In genomic region chr6:108366236-108366635, GRCh38 we compare ENCODE assay signal across 21 cellular contexts.
DNase-seq lines count a peak whose midpoint lies in the region; ATAC-seq, FAIRE-seq and TF ChIP-seq lines count a peak whose summit lies in the region.
"Had no signal": no experiment of that assay in that cellular context is flagged by ENCODE, and none has a peak within 500 bp of the region (broad histone marks: within the 10 kb centered on the region; RNA-seq: fewer than 3 reads in every experiment).

No MANE protein-coding gene starts in this region.

- no peak overlapping the region for H2BK120ac ChIP-seq in trophoblast cell (ENCODE audit: insufficient read depth, low read length, poor library complexity)

- no peak overlapping the region for H4K12ac ChIP-seq in trophoblast cell (ENCODE audit: low read depth, low read length)

- H2BK5ac ChIP-seq in trophoblast cell (ENCODE audit: low read depth, low read length, poor library complexity), result no peak overlapping the region

- peak; percentile 26 for DNase-seq in NCI-H748 (lab: John Stamatoyannopoulos, UW; ENCODE audit: unreplicated experiment)
- DNase-seq in NCI-H748 treated with DMSO at 0.1 percent for 48 hours (lab: John Stamatoyannopoulos, UW), result no peak
- DNase-seq in A549 (ENCODE audit: low read depth in 1 of 2, low spot score in 1 of 2), result no peak
- no peak for DNase-seq in SK-N-MC (ENCODE audit: low read depth, low spot score)
- no peak for DNase-seq in psoas muscle
- DNase-seq in trophoblast cell, result no peak
- no peak for DNase-seq in DMS 273 treated with DMSO at 0.1 percent for 48 hours (lab: John Stamatoyannopoulos, UW)
- no peak for DNase-seq in Peyer's patch
- DNase-seq: 8988T; C1 segment of cervical spinal cord; Calu3; CD4-positive, alpha-beta memory T cell; COR-L47; DMS153; DND-41; GOT3; HFFc6 had no signal

- H3K9me3 ChIP-seq in A549 (no peaks in the 10 kb centered on the region), SK-N-MC (ENCODE audit: low read depth, low read length) (no peaks in the 10 kb centered on the region), psoas muscle (no peaks in the 10 kb centered on the region), trophoblast cell (ENCODE audit: insufficient read depth, low read depth, low read length) (no peaks in the 10 kb centered on the region), Peyer's patch (no peaks in the 10 kb centered on the region)
- H3K9me3 ChIP-seq: HAP-1 had no signal

- WGBS in A549 (ENCODE audit: missing lambda C conversion rate), result 96% methylated on average over 4 of the region's 4 CpGs
- WGBS in psoas muscle, 3 donors, result 94 to 98% (median 94%) methylated on average over 4 of the region's 4 CpGs
- WGBS in trophoblast cell (ENCODE audit: extremely low coverage, insufficient coverage, insufficient read length), result no CpG with 5 or more reads among the region's 4 CpGs

- POLR2A ChIA-PET in A549 (lab: Yijun Ruan, JAX), result no interaction called here

- no peaks in the 10 kb centered on the region for H3K79me1 ChIP-seq in trophoblast cell (ENCODE audit: low read length)

- no peaks in the 10 kb centered on the region for H3K79me2 ChIP-seq in trophoblast cell (ENCODE audit: control insufficient read depth, insufficient read depth, low read length, poor library complexity)

- no peak overlapping the region for H2AK5ac ChIP-seq in trophoblast cell (ENCODE audit: low read length)

- TF ChIP-seq RAD21 in A549 (conservative IDR thresholded peaks at IDR 0.05 in 1 of 2, IDR thresholded peaks at IDR 0.05 in 1 of 2), result no peak

- H3K4me2 ChIP-seq in A549 (no peak overlapping the region), trophoblast cell (ENCODE audit: low read length) (no peak overlapping the region)

- intact Hi-C loops in psoas muscle (cut with DNase I), result no loop called here

- H3K4me1 ChIP-seq in A549 (no peaks in the 10 kb centered on the region), psoas muscle (peaks cover 8% of the 10 kb centered on the region), trophoblast cell (ENCODE audit: control insufficient read depth in 1 of 2, insufficient read depth in 2 of 2, low read length in 2 of 2) (peaks cover 0 to 3% of the 10 kb centered on the region in 2 experiments), Peyer's patch (no peaks in the 10 kb centered on the region)

- no peak overlapping the region for H4K8ac ChIP-seq in trophoblast cell (ENCODE audit: low read depth, low read length)

- H3K4me3 ChIP-seq in A549 (no peak overlapping the region), SK-N-MC (0 out of 2 replicates have a peak overlapping the region, but pooled peaks have one; percentile 11), psoas muscle (no peak overlapping the region), trophoblast cell (ENCODE audit: low read depth, low read length) (no peak overlapping the region), Peyer's patch (no peak overlapping the region)
- H3K4me3 ChIP-seq: HAP-1 had no signal

- ATAC-seq in A549 (no peak), psoas muscle (no peak)

- TF ChIP-seq POLR2A in A549 (IDR thresholded peaks at IDR 0.05; ENCODE audit: low read length) (no peak), Peyer's patch (IDR thresholded peaks at IDR 0.05) (no peak)

- no peak for TF ChIP-seq EP300 in A549 (IDR thresholded peaks at IDR 0.05)

- H3K14ac ChIP-seq in trophoblast cell (ENCODE audit: low read length), result no peak overlapping the region

- H3K9ac ChIP-seq in SK-N-MC (ENCODE audit: insufficient read length) (no peak overlapping the region), trophoblast cell (ENCODE audit: low read length) (no peak overlapping the region)

- no peak overlapping the region for H2AFZ ChIP-seq in trophoblast cell (ENCODE audit: insufficient read depth, low read length, poor library complexity)

- H3K23ac ChIP-seq in trophoblast cell (ENCODE audit: low read length), result no peak overlapping the region

- no peak for FAIRE-seq in A549 (lab: Jason Lieb, UNC)
- FAIRE-seq: G401.6, GM12892, H54 had no signal

- TF ChIP-seq CTCF in A549 (IDR thresholded peaks at IDR 0.05) (no peak), psoas muscle (IDR thresholded peaks at IDR 0.05) (no peak), Peyer's patch (IDR thresholded peaks at IDR 0.05) (no peak)

- H3K4ac ChIP-seq in trophoblast cell (ENCODE audit: low read depth, low read length), result no peak overlapping the region

- no peaks in the 10 kb centered on the region for H3K27me3 ChIP-seq in psoas muscle (ENCODE audit: insufficient read depth in 3 of 3, low read length in 2 of 3)
- H3K27me3 ChIP-seq in trophoblast cell (ENCODE audit: insufficient read depth, low read length), result no peaks in the 10 kb centered on the region
- no peaks in the 10 kb centered on the region for H3K27me3 ChIP-seq in Peyer's patch

- H3K27ac ChIP-seq in A549, result no peak overlapping the region
- peak overlapping the region; percentile 72 for H3K27ac ChIP-seq in SK-N-MC
- peak overlapping the region; percentile 42 for H3K27ac ChIP-seq in psoas muscle
- H3K27ac ChIP-seq in trophoblast cell (ENCODE audit: low read depth, low read length), result no peak overlapping the region
- no peak overlapping the region for H3K27ac ChIP-seq in Peyer's patch

- H3K36me3 ChIP-seq in SK-N-MC (ENCODE audit: insufficient read depth, low read length) (no peaks in the 10 kb centered on the region), psoas muscle (ENCODE audit: insufficient read depth in 1 of 2, low read depth in 1 of 2) (no peaks in the 10 kb centered on the region), trophoblast cell (ENCODE audit: control insufficient read depth in 1 of 2, insufficient read depth in 2 of 2, low read length in 2 of 2) (no peaks in the 10 kb centered on the region), Peyer's patch (no peaks in the 10 kb centered on the region)
- H3K36me3 ChIP-seq: HAP-1 had no signal

- CTCF ChIA-PET in A549 (lab: Yijun Ruan, JAX), result no interaction called here

- H4K91ac ChIP-seq in trophoblast cell (ENCODE audit: low read depth, low read length), result no peak overlapping the region

- no peak overlapping the region for H3K18ac ChIP-seq in trophoblast cell (ENCODE audit: low read length)

- no peak overlapping the region for H2BK12ac ChIP-seq in trophoblast cell (ENCODE audit: low read length)

TF ChIP-seq in A549, 52 proteins besides CTCF, POLR2A, EP300 and RAD21:
- no peak for TF ChIP-seq EHMT2 (IDR thresholded peaks at IDR 0.05; ENCODE audit: low read depth)
- TF ChIP-seq TP53 (CRISPR knock-in tag; IDR thresholded peaks at IDR 0.05), result no peak
- TF ChIP-seq PHF8 (IDR thresholded peaks at IDR 0.05; ENCODE audit: borderline replicate concordance, low read depth), result no peak
- no peak for TF ChIP-seq ZC3H11A (IDR thresholded peaks at IDR 0.05)
- TF ChIP-seq MAFK (IDR thresholded peaks at IDR 0.05; ENCODE audit: partially characterized antibody), result peak; percentile 30
- no peak for TF ChIP-seq HES2 (IDR thresholded peaks at IDR 0.05)
- no peak for TF ChIP-seq CHD4 (IDR thresholded peaks at IDR 0.05; ENCODE audit: borderline replicate concordance)

Comparison
In these comparisons a context has a peak if more than half of its experiments do, and no peak if none do; other contexts are left out.
1. H3K27ac ChIP-seq: peak in SK-N-MC (single experiment) and psoas muscle (single experiment); none in A549 (0 of 2), trophoblast cell (single experiment) and Peyer's patch (0 of 4).